In genomic region chr1:182240085-182240484, GRCh38 we compare ENCODE assay signal across 8 cellular contexts.
"Had no signal": no experiment of that assay in that cellular context is flagged by ENCODE, and none has a peak within 500 bp of the region (broad histone marks: within the 10 kb centered on the region; RNA-seq: fewer than 3 reads in every experiment).

No MANE protein-coding gene starts in this region.

- H3K27ac Mint-ChIP-seq: GM23338, H9, HFFc6 had no signal

- ATAC-seq: GM23338, HCT116 had no signal

- H3K4me3 Mint-ChIP-seq: GM23338, H9, HFFc6 had no signal

- DNase-seq: GM23248, GOT3, H7, H9, HCEC 1CT, HFFc6 had no signal

- H3K9me3 Mint-ChIP-seq: GM23338, H9, HFFc6 had no signal
